28 cellular contexts compared by ENCODE assay signal in the genomic region with DNA sequence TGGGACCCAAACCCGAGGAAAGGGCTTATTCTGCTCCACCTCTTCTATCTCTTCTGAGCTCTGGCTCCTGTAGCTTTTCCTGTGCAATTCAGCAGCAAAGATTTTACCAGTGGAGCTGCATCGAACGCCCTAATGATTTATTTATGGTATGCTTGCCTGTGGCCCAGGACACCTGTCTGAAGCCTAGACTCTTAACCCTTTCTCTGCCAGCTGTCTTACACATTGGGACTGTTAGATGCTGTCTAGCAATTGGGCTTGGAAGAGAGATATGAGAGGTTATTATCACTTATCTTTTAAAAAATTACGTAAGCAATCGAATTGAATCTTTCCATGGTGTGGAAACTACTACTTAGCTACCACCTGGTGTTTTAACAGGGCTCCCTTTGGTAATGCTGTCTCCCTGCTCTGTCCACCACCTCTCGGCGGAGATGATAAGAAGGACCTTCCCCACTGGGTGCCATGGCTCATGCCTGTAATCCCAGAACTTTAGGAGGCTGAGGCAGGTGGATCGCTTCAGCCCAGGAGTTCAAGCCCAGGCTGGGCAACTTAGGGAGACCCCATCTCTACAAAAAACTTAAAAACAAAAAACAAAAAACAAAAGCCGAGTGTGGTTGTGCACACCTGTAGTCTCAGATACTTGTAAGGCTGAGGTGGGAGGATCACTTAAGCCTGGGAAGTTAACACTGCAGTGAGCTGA. TPM values are rescaled to one million over a fixed set of nuclear protein-coding genes. Genes with fewer than 3 reads are reported as not detected.
A peak's percentile ranks its signal among the peaks of the same experiment; 100 is the strongest.
DNase-seq lines count a peak whose midpoint lies in the region; ATAC-seq, FAIRE-seq and TF ChIP-seq lines count a peak whose summit lies in the region.
"Had no signal": no experiment of that assay in that cellular context is flagged by ENCODE, and none has a peak within 500 bp of the region (broad histone marks: within the 10 kb centered on the region; RNA-seq: fewer than 3 reads in every experiment).

No MANE protein-coding gene starts in this region.

- no peaks in the 10 kb centered on the region for H3K9me3 ChIP-seq in Caco-2
- H3K9me3 ChIP-seq in Peyer's patch, result no peaks in the 10 kb centered on the region
- H3K9me3 ChIP-seq in small intestine (ENCODE audit: control insufficient read depth, low read depth), result no peaks in the 10 kb centered on the region
- H3K9me3 ChIP-seq in right cardiac atrium (ENCODE audit: control insufficient read depth, low read length), result no peaks in the 10 kb centered on the region
- H3K9me3 ChIP-seq: lower lobe of right lung, thyroid gland had no signal

- CTCF ChIA-PET in Caco-2 (lab: Charles Lee), result interaction anchor here (0.5 to 2.2 kb wide), 7 partner anchors 9 to 245 kb away, joined by 3 to 10 read pairs (median 3); a partner anchor contains a TSS

- intact Hi-C loops in Caco-2 (cut with micrococcal nuclease; ENCODE audit: unreplicated experiment) (loop anchor here (1.0 to 2.0 kb wide), 5 partner anchors 8 to 122 kb away; a partner anchor contains a TSS), left colon (cut with DNase I, micrococcal nuclease) (no loop called here), right cardiac atrium (cut with DNase I) (no loop called here)

- H3K4me1 Mint-ChIP-seq in Caco-2 (ENCODE audit: low read depth, unreplicated experiment), result peaks cover 53% of the 10 kb centered on the region
- H3K4me1 Mint-ChIP-seq: endodermal cell had no signal

- peak overlapping the region; percentile 51 for H3K4me3 Mint-ChIP-seq in Caco-2 (ENCODE audit: unreplicated experiment)
- H3K4me3 Mint-ChIP-seq: activated CD4-positive, alpha-beta T cell treated with anti-CD3 and anti-CD28 coated beads, Interleukin-2, amount 10 ng/mL, durations not matched to agents 7 days and 5 days; activated CD8-positive, alpha-beta memory T cell treated with anti-CD3 and anti-CD28 coated beads, Interleukin-2, amount 10 ng/mL, durations not matched to agents 7 days and 5 days; activated naive CD4-positive, alpha-beta T cell treated with anti-CD3 and anti-CD28 coated beads, Interleukin-2, amount 10 ng/mL, durations not matched to agents 7 days and 5 days; endodermal cell; T-helper 2 cell treated with Interferon-gamma antibody and Interleukin-4, amounts not matched to agents 5 μg/mL and 100 μg/mL, for 36 hours had no signal

- H3K36me3 ChIP-seq in Caco-2 (ENCODE audit: control insufficient read depth, insufficient read depth, low read length) (no peaks in the 10 kb centered on the region), Peyer's patch (no peaks in the 10 kb centered on the region), small intestine (ENCODE audit: control insufficient read depth in 2 of 2, insufficient read depth in 2 of 2, low read length in 2 of 2) (peaks cover 0 to 15% of the 10 kb centered on the region in 2 donors)
- H3K36me3 ChIP-seq: thyroid gland had no signal

- ATAC-seq in left colon, result peak; percentile 21
- ATAC-seq in HG03108 (IDR thresholded peaks at IDR 0.05; ENCODE audit: unreplicated experiment), result no peak
- ATAC-seq in right cardiac atrium, result no peak
- no peak for ATAC-seq in GM18873 (IDR thresholded peaks at IDR 0.05; ENCODE audit: low FRiP score, unreplicated experiment)
- ATAC-seq: activated CD8-positive, alpha-beta memory T cell treated with anti-CD3 and anti-CD28 coated beads, Interleukin-2, amount 10 ng/mL, durations not matched to agents 7 days and 5 days; esophagus mucosa had no signal

- no peak for TF ChIP-seq POLR2A in Peyer's patch (IDR thresholded peaks at IDR 0.05)

- no peak for TF ChIP-seq CTCF in Caco-2 (IDR thresholded peaks at IDR 0.05; ENCODE audit: insufficient read depth in 1 of 2, low read depth in 1 of 2, low read length in 1 of 2, severe bottlenecking in 1 of 2, unreplicated experiment in 1 of 2)
- no peak for TF ChIP-seq CTCF in Peyer's patch (IDR thresholded peaks at IDR 0.05)

- H3K27me3 ChIP-seq in Caco-2 (replicated peaks; ENCODE audit: control insufficient read depth, insufficient read depth, low read length) (no peaks in the 10 kb centered on the region), Peyer's patch (no peaks in the 10 kb centered on the region), small intestine (ENCODE audit: control insufficient read depth in 2 of 2, insufficient read depth in 2 of 2, low read length in 2 of 2) (no peaks in the 10 kb centered on the region), right cardiac atrium (ENCODE audit: control insufficient read depth, insufficient read depth) (no peaks in the 10 kb centered on the region)
- H3K27me3 ChIP-seq: thyroid gland had no signal

- 21 to 55% (median 39%) methylated on average over 9 of the region's 9 CpGs for WGBS in small intestine, 3 donors
- WGBS in right cardiac atrium, result 64% methylated on average over 9 of the region's 9 CpGs

- H3K27ac ChIP-seq in Peyer's patch (peak overlapping the region in 3 of 4 donors; percentile 58 to 96 (median 76)), small intestine (ENCODE audit: low read depth in 1 of 2, low read length in 1 of 2) (peak overlapping the region; percentile 65 to 93), right cardiac atrium (ENCODE audit: low read length) (no peak overlapping the region)
- H3K27ac ChIP-seq: lower lobe of right lung, thyroid gland, VCaP had no signal

- FAIRE-seq in small intestine (lab: Jason Lieb, UNC), result no peak
- FAIRE-seq: bronchial epithelial cell had no signal

- no peak overlapping the region for H3K4me3 ChIP-seq in Caco-2 (ENCODE audit: low read depth, low read length)
- peak overlapping the region in 1 of 4 donors; percentile 1 for H3K4me3 ChIP-seq in Peyer's patch
- H3K4me3 ChIP-seq in small intestine (ENCODE audit: low read depth in 1 of 2, low read length in 2 of 2), result peak overlapping the region in 1 of 2 donors; percentile 17
- H3K4me3 ChIP-seq in right cardiac atrium (ENCODE audit: low read length), result no peak overlapping the region
- H3K4me3 ChIP-seq: lower lobe of right lung, thyroid gland had no signal

- DNase-seq in Caco-2 (peak in 1 of 2 experiments; percentile 46), Peyer's patch (no peak), left colon (no peak), small intestine (peak; percentile 72), right cardiac atrium (no peak), superior temporal gyrus (ENCODE audit: extremely low spot score) (no peak)
- DNase-seq: activated CD4-positive, alpha-beta T cell treated with anti-CD3 and anti-CD28 coated beads, Interleukin-2, amount 10 ng/mL, durations not matched to agents 7 days and 5 days; activated CD8-positive, alpha-beta memory T cell treated with anti-CD3 and anti-CD28 coated beads, Interleukin-2, amount 10 ng/mL, durations not matched to agents 7 days and 5 days; activated naive CD4-positive, alpha-beta T cell treated with anti-CD3 and anti-CD28 coated beads, Interleukin-2, amount 10 ng/mL, durations not matched to agents 7 days and 5 days; anterior cingulate cortex; DND-41; endodermal cell; head of caudate nucleus; Kasumi-1; lower lobe of right lung; NCI-H146; NCI-H446 treated with DMSO at 0.1 percent for 48 hours; Right ventricle myocardium superior; thyroid gland had no signal

- peak overlapping the region; percentile 90 for H3K27ac Mint-ChIP-seq in Caco-2 (ENCODE audit: unreplicated experiment)
- H3K27ac Mint-ChIP-seq: activated CD4-positive, alpha-beta T cell treated with anti-CD3 and anti-CD28 coated beads, Interleukin-2, amount 10 ng/mL, durations not matched to agents 7 days and 5 days; activated CD8-positive, alpha-beta memory T cell treated with anti-CD3 and anti-CD28 coated beads, Interleukin-2, amount 10 ng/mL, durations not matched to agents 7 days and 5 days; activated naive CD4-positive, alpha-beta T cell treated with anti-CD3 and anti-CD28 coated beads, Interleukin-2, amount 10 ng/mL, durations not matched to agents 7 days and 5 days; endodermal cell; T-helper 2 cell treated with Interferon-gamma antibody and Interleukin-4, amounts not matched to agents 5 μg/mL and 100 μg/mL, for 36 hours had no signal

- POLR2A ChIA-PET in Caco-2 (lab: Charles Lee), result interaction anchor here (1.0 kb wide), 1 partner anchor 8 kb away, joined by 12 read pairs; a partner anchor contains a TSS

- H3K27me3 Mint-ChIP-seq in Caco-2 (ENCODE audit: insufficient read depth, unreplicated experiment), result no peaks in the 10 kb centered on the region
- H3K27me3 Mint-ChIP-seq: activated CD4-positive, alpha-beta T cell treated with anti-CD3 and anti-CD28 coated beads, Interleukin-2, amount 10 ng/mL, durations not matched to agents 7 days and 5 days; activated CD8-positive, alpha-beta memory T cell treated with anti-CD3 and anti-CD28 coated beads, Interleukin-2, amount 10 ng/mL, durations not matched to agents 7 days and 5 days; activated naive CD4-positive, alpha-beta T cell treated with anti-CD3 and anti-CD28 coated beads, Interleukin-2, amount 10 ng/mL, durations not matched to agents 7 days and 5 days; stimulated activated naive CD8-positive, alpha-beta T cell treated with anti-CD3 and anti-CD28 coated beads, Interleukin-15, Interleukin-2, amounts not matched to agents 100 ng/mL and 50 ng/mL, for 24 hours had no signal

- H3K4me1 ChIP-seq in Caco-2 (peaks cover 86% of the 10 kb centered on the region), Peyer's patch (peaks cover 0 to 32% (median 2%) of the 10 kb centered on the region in 4 donors), small intestine (ENCODE audit: control insufficient read depth in 2 of 2, insufficient read depth in 1 of 2, low read depth in 1 of 2, low read length in 1 of 2) (peaks cover 2 to 15% of the 10 kb centered on the region in 2 donors), right cardiac atrium (ENCODE audit: control insufficient read depth, insufficient read depth, low read length) (no peaks in the 10 kb centered on the region)
- H3K4me1 ChIP-seq: thyroid gland had no signal

- BruUV-seq in Caco-2 (replicated peaks; lab: Mats Ljungman, UMichigan), result TSS peak; percentile 89

- H3K9me3 Mint-ChIP-seq in Caco-2 (ENCODE audit: unreplicated experiment), result no peaks in the 10 kb centered on the region
- H3K9me3 Mint-ChIP-seq: activated CD4-positive, alpha-beta T cell treated with anti-CD3 and anti-CD28 coated beads, Interleukin-2, amount 10 ng/mL, durations not matched to agents 7 days and 5 days; activated naive CD4-positive, alpha-beta T cell treated with anti-CD3 and anti-CD28 coated beads, Interleukin-2, amount 10 ng/mL, durations not matched to agents 7 days and 5 days; activated T-cell treated with anti-CD3 and anti-CD28 coated beads, Interleukin-2, amount 50 U/mL, for 72 hours; endodermal cell; stimulated activated naive CD8-positive, alpha-beta T cell treated with anti-CD3 and anti-CD28 coated beads, Interleukin-15, Interleukin-2, amounts not matched to agents 100 ng/mL and 50 ng/mL, for 24 hours; T-helper 2 cell treated with Interferon-gamma antibody and Interleukin-4, amounts not matched to agents 5 μg/mL and 100 μg/mL, for 36 hours had no signal

- H3K36me3 Mint-ChIP-seq in Caco-2 (ENCODE audit: insufficient read depth, unreplicated experiment), result peaks cover 26% of the 10 kb centered on the region

RNA-seq across cellular contexts. Expression of a gene that starts 8.8 kb away (rescaled TPM):
- 46.6 and 47.9 TPM in 2 replicates for total RNA-seq in Caco-2 (2022)
- 1,000 to 10,000 TPM in 1 of 4 donors, 100 to 1,000 TPM in 3; 133 to 1,137 (median 595) TPM for total RNA-seq in Peyer's patch
- total RNA-seq in left colon, result 100 to 1,000 TPM; 216 to 301 TPM
- 100 to 1,000 TPM; 163 to 425 (median 338) TPM for polyA plus RNA-seq in small intestine
- 10 to 100 TPM in 1 of 4 donors, 1 to 10 TPM in 3; 6.9 to 10.2 (median 8.0) TPM for total RNA-seq in right cardiac atrium
- polyA plus RNA-seq in right cardiac atrium, result 7.2 TPM
- total RNA-seq: endodermal cell, neural crest cell had no signal
